In the genomic region with DNA sequence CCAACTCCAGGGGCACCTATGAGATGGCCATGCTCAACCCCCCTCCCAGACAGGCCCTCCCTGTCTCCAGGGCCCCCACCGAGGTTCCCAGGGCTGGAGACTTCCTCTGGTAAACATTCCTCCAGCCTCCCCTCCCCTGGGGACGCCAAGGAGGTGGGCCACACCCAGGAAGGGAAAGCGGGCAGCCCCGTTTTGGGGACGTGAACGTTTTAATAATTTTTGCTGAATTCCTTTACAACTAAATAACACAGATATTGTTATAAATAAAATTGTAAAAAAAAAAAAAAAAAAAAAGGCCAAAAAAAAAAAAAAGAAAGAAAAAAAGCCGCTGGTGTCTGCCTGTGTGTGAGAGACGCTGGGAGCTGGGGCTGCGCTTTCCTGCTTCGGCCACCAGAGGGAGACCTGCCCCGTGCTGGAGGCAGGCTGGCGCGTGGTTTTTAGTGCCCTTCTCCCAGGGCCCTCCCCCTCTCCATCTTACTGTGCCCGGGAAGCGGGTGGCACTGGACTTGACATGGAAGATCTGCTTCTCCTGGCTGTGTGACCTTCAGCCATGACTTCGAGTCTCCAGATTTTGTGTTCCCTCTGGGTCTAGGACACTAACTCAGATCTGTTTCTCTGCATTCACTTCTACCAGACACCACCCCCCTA, we compare ENCODE assay signal across 8 cellular contexts. TPM values are rescaled to one million over a fixed set of nuclear protein-coding genes. Genes with fewer than 3 reads are reported as not detected.
DNase-seq lines count a peak whose midpoint lies in the region; ATAC-seq and TF ChIP-seq lines count a peak whose summit lies in the region.

No MANE protein-coding gene starts in this region.

- H2AFZ ChIP-seq in OCI-LY7 (ENCODE audit: low read length) = peak overlapping the region; percentile 82

- peaks cover 13 to 32% (median 25%) of the 10 kb centered on the region in 3 donors for H3K4me1 Mint-ChIP-seq in IgD-negative memory B cell
- peaks cover 42% of the 10 kb centered on the region for H3K4me1 Mint-ChIP-seq in stimulated activated effector memory CD8-positive, alpha-beta T cell treated with anti-CD3 and anti-CD28 coated beads, Interleukin-12 subunit alpha, Interleukin-12 subunit beta, amount 100 ng/mL, for 72 hours

- H3K27ac ChIP-seq in OCI-LY7 (ENCODE audit: low read depth, low read length, poor library complexity, severe bottlenecking) = no peak overlapping the region

- H3K4me3 ChIP-seq in GM12865 (ENCODE audit: low read depth, low read length) (no peak overlapping the region), OCI-LY7 (ENCODE audit: low read depth, low read length, poor library complexity, severe bottlenecking) (no peak overlapping the region)

- peaks cover 68% of the 10 kb centered on the region for H3K4me1 ChIP-seq in OCI-LY7 (ENCODE audit: insufficient read depth, low read length, poor library complexity, severe bottlenecking)

- H3K79me2 ChIP-seq in OCI-LY7 (ENCODE audit: insufficient read depth, low read depth, low read length) = no peaks in the 10 kb centered on the region

- H3K9me2 ChIP-seq in OCI-LY7 (ENCODE audit: insufficient read depth, low read length) = no peaks in the 10 kb centered on the region

- no peaks in the 10 kb centered on the region for H3K9me3 ChIP-seq in OCI-LY7 (ENCODE audit: low read length)

- H4K20me1 ChIP-seq in OCI-LY7 (ENCODE audit: insufficient read depth, low read length) = no peaks in the 10 kb centered on the region

- H3K9me3 Mint-ChIP-seq in IgD-negative memory B cell = no peaks in the 10 kb centered on the region
- H3K9me3 Mint-ChIP-seq in stimulated activated effector memory CD8-positive, alpha-beta T cell treated with anti-CD3 and anti-CD28 coated beads, Interleukin-12 subunit alpha, Interleukin-12 subunit beta, amount 100 ng/mL, for 72 hours = no peaks in the 10 kb centered on the region

- no peaks in the 10 kb centered on the region for H3K36me3 ChIP-seq in OCI-LY7 (ENCODE audit: insufficient read depth, low read length)

- DNase-seq in GM12865 (ENCODE audit: low read depth) = peak; percentile 81
- peak; percentile 85 for DNase-seq in OCI-LY7 (ENCODE audit: low spot score)
- peak; percentile 78 for DNase-seq in activated T-cell treated with anti-CD3 and anti-CD28 coated beads for 24 hours (ENCODE audit: low read depth)
- peak; percentile 99 for DNase-seq in epidermal melanocyte (ENCODE audit: insufficient read length, low spot score)
- DNase-seq in myocyte (ENCODE audit: low read depth) = peak; percentile 87
- DNase-seq in stimulated activated effector memory CD8-positive, alpha-beta T cell treated with anti-CD3 and anti-CD28 coated beads, Interleukin-12 subunit alpha, Interleukin-12 subunit beta, amount 100 ng/mL, for 72 hours (ENCODE audit: low spot score in 2 of 2) = peak; percentile 83 to 91

- peaks cover 40% of the 10 kb centered on the region for H3K27me3 Mint-ChIP-seq in IgD-negative memory B cell

- POLR2A ChIA-PET in OCI-LY7 (lab: Charles Lee) = interaction anchor here (0.6 to 2.1 kb wide), 8 partner anchors 14 to 488 kb away, joined by 3 to 26 read pairs (median 6); partner anchors contain the start of genes INHBE, NACA and SHMT2

- CTCF ChIA-PET in OCI-LY7 (lab: Charles Lee; ENCODE audit: unreplicated experiment) = interaction anchor here (0.8 to 2.5 kb wide), 4 partner anchors 12 to 242 kb away, joined by 3 to 32 read pairs (median 10); partner anchors contain the start of genes INHBE and SHMT2

- peaks cover 2% of the 10 kb centered on the region for H3K36me3 Mint-ChIP-seq in IgD-negative memory B cell
- H3K36me3 Mint-ChIP-seq in stimulated activated effector memory CD8-positive, alpha-beta T cell treated with anti-CD3 and anti-CD28 coated beads, Interleukin-12 subunit alpha, Interleukin-12 subunit beta, amount 100 ng/mL, for 72 hours = peaks cover 4% of the 10 kb centered on the region

- TF ChIP-seq CTCF in GM12865 (IDR thresholded peaks at IDR 0.05; ENCODE audit: insufficient read depth, low read depth, low read length, missing control alignments) = peak; percentile 95
- peak; percentile 91 for TF ChIP-seq CTCF in OCI-LY7 (conservative IDR thresholded peaks at IDR 0.05; ENCODE audit: low read length)

- H3K4me2 ChIP-seq in OCI-LY7 (ENCODE audit: low read length) = peak overlapping the region; percentile 65

- intact Hi-C loops in OCI-LY7 (cut with micrococcal nuclease; ENCODE audit: unreplicated experiment) = loop anchor here (1.0 to 2.0 kb wide), 3 partner anchors 30 to 243 kb away; no protein-coding TSS in a partner anchor

- H3K4me3 Mint-ChIP-seq in IgD-negative memory B cell = peak overlapping the region in 3 of 4 donors; percentile 9 to 90 (median 80)
- no peak overlapping the region for H3K4me3 Mint-ChIP-seq in stimulated activated effector memory CD8-positive, alpha-beta T cell treated with anti-CD3 and anti-CD28 coated beads, Interleukin-12 subunit alpha, Interleukin-12 subunit beta, amount 100 ng/mL, for 72 hours

- BruUV-seq in OCI-LY7 (replicated peaks; lab: Mats Ljungman, UMichigan) = no TSS peak

- ATAC-seq in stimulated activated effector memory CD8-positive, alpha-beta T cell treated with anti-CD3 and anti-CD28 coated beads, Interleukin-12 subunit alpha, Interleukin-12 subunit beta, amount 100 ng/mL, for 72 hours = peak; percentile 65
- no peak for ATAC-seq in HG03039 (IDR thresholded peaks at IDR 0.05; ENCODE audit: unreplicated experiment)

- peak overlapping the region; percentile 25 to 94 (median 59) for H3K27ac Mint-ChIP-seq in IgD-negative memory B cell
- no peak overlapping the region for H3K27ac Mint-ChIP-seq in stimulated activated effector memory CD8-positive, alpha-beta T cell treated with anti-CD3 and anti-CD28 coated beads, Interleukin-12 subunit alpha, Interleukin-12 subunit beta, amount 100 ng/mL, for 72 hours

RNA-seq across cellular contexts. Expression of gene NXPH4, which starts 3.4 kb away (rescaled TPM):
- polyA plus RNA-seq in IgD-negative memory B cell = 8.3 TPM
- total RNA-seq in OCI-LY7 (2014; rRNA removed; shearing (Covaris generic)) = 4.7 and 5.3 TPM in 2 replicates
- 9.8 and 10.5 TPM in 2 replicates for total RNA-seq in OCI-LY7 (2022)
- 2.4 and 4.3 TPM in 2 replicates for total RNA-seq in myocyte
- 5.5 TPM for polyA plus RNA-seq in myocyte (2012)

RNA-seq across cellular contexts. Expression of gene SHMT2, which starts 16.3 kb away (rescaled TPM):
- polyA plus RNA-seq in IgD-negative memory B cell = 176 TPM
- total RNA-seq in OCI-LY7 (2014; rRNA removed; shearing (Covaris generic)) = 394 and 400 TPM in 2 replicates
- total RNA-seq in OCI-LY7 (2022) (415 and 438 TPM in 2 replicates), myocyte (147 and 153 TPM in 2 replicates)
- polyA plus RNA-seq in myocyte (2012) = 292 TPM

RNA-seq across cellular contexts. Expression of gene STAC3, which starts 37.8 kb away (rescaled TPM):
- polyA plus RNA-seq in IgD-negative memory B cell = 2.4 TPM
- total RNA-seq in OCI-LY7 (2014; rRNA removed; shearing (Covaris generic)) = 1.4 and 2.5 TPM in 2 replicates
- total RNA-seq in OCI-LY7 (2022) = 6.8 and 7.7 TPM in 2 replicates
- total RNA-seq in myocyte = 594 and 728 TPM in 2 replicates
- polyA plus RNA-seq in myocyte (2012) = 337 TPM

Comparison
In these comparisons a context has a peak if more than half of its experiments do, and no peak if none do; other contexts are left out.
1. RNA of gene STAC3, which starts 37.8 kb away (total RNA-seq): 594 to 728 TPM in myocyte; 1.4 to 7.7 TPM in OCI-LY7; every median in the first group is over 10 times any median in the second.
2. Peak in every context shown above with its lines, with median percentiles within 50 percentile points of each other: DNase-seq.